18 cellular contexts compared by ENCODE assay signal in genomic region chr2:161400076-161400475, GRCh38. TPM values are rescaled to one million over a fixed set of nuclear protein-coding genes. Genes with fewer than 3 reads are reported as not detected.
DNase-seq lines count a peak whose midpoint lies in the region; ATAC-seq and TF ChIP-seq lines count a peak whose summit lies in the region.
"Had no signal": no experiment of that assay in that cellular context is flagged by ENCODE, and none has a peak within 500 bp of the region (broad histone marks: within the 10 kb centered on the region; RNA-seq: fewer than 3 reads in every experiment).

No MANE protein-coding gene starts in this region.

- H3K9me3 ChIP-seq in IMR-90 (ENCODE audit: control insufficient read depth, insufficient read depth, low read length) (no peaks in the 10 kb centered on the region), mammary epithelial cell (replicated peaks; ENCODE audit: insufficient read depth, low read length) (no peaks in the 10 kb centered on the region), PC-9 (ENCODE audit: insufficient read depth, low read depth) (no peaks in the 10 kb centered on the region)

- H3K18ac ChIP-seq in IMR-90 (ENCODE audit: low read depth, low read length) = no peak overlapping the region

- H3K79me1 ChIP-seq in IMR-90 (ENCODE audit: low read depth in 1 of 2, low read length in 2 of 2) = peaks cover 6 to 8% of the 10 kb centered on the region in 2 experiments; a peak in 1 of 4 replicates

- TF ChIP-seq CTCF in IMR-90 (conservative IDR thresholded peaks at IDR 0.05; ENCODE audit: low read depth, low read length) (no peak), mammary epithelial cell (conservative IDR thresholded peaks at IDR 0.05 in 1 of 2, IDR thresholded peaks at IDR 0.05 in 1 of 2; ENCODE audit: extremely low read depth in 1 of 2, insufficient read depth in 1 of 2, low read depth in 1 of 2, low read length in 2 of 2) (no peak), PC-9 (conservative IDR thresholded peaks at IDR 0.05) (no peak)

- peak; percentile 75 for DNase-seq in ELR (ENCODE audit: low read depth)
- DNase-seq in IMR-90 = peak; percentile 44
- peak; percentile 40 for DNase-seq in mammary epithelial cell
- DNase-seq in iris pigment epithelial cell (ENCODE audit: low read depth) = peak; percentile 55
- DNase-seq in caudate nucleus (lab: John Stamatoyannopoulos, UW) = no peak
- no peak for DNase-seq in GDM1 (lab: John Stamatoyannopoulos, UW)
- no peak for DNase-seq in activated naive CD4-positive, alpha-beta T cell treated with anti-CD3 and anti-CD28 coated beads, Interleukin-2, amount 10 ng/mL, durations not matched to agents 7 days and 5 days
- no peak for DNase-seq in PC-9
- DNase-seq: CD4-positive, CD25-positive, alpha-beta regulatory T cell; DMS79; NCI-H1417; NCI-H1930; NCI-H2171; NCI-H774; SHP77 had no signal

- H2BK20ac ChIP-seq in IMR-90 (ENCODE audit: low read depth, low read length) = no peak overlapping the region

- no peaks in the 10 kb centered on the region for H3K9me1 ChIP-seq in IMR-90 (ENCODE audit: insufficient read depth, low read length)

- H3K14ac ChIP-seq in IMR-90 (replicated peaks; ENCODE audit: low read depth, low read length) = no peak overlapping the region

- no peak overlapping the region for H2AK5ac ChIP-seq in IMR-90 (ENCODE audit: low read depth, low read length)

- H3F3A ChIP-seq in PC-9 (ENCODE audit: insufficient read depth, low read depth) = no peaks in the 10 kb centered on the region

- H3K36me3 ChIP-seq in IMR-90 (ENCODE audit: control insufficient read depth, insufficient read depth, low read length) (peaks cover 15% of the 10 kb centered on the region), mammary epithelial cell (ENCODE audit: insufficient read depth, low read length) (peaks cover 11% of the 10 kb centered on the region), PC-9 (ENCODE audit: low read depth) (no peaks in the 10 kb centered on the region)

- H3K23ac ChIP-seq in IMR-90 (ENCODE audit: low read depth, low read length) = no peak overlapping the region

- H3K27me3 ChIP-seq in IMR-90 (ENCODE audit: control insufficient read depth, insufficient read depth, low read length) (no peaks in the 10 kb centered on the region), mammary epithelial cell (ENCODE audit: insufficient read depth, low read length) (no peaks in the 10 kb centered on the region), PC-9 (ENCODE audit: insufficient read depth, low read depth) (no peaks in the 10 kb centered on the region)

- peaks cover 36% of the 10 kb centered on the region for H3K36me3 Mint-ChIP-seq in activated naive CD4-positive, alpha-beta T cell treated with anti-CD3 and anti-CD28 coated beads, Interleukin-2, amount 10 ng/mL, durations not matched to agents 7 days and 5 days

- H4K20me1 ChIP-seq in IMR-90 (ENCODE audit: insufficient read depth, low read length) = no peaks in the 10 kb centered on the region
- no peaks in the 10 kb centered on the region for H4K20me1 ChIP-seq in mammary epithelial cell (ENCODE audit: insufficient read depth, low read length)
- H4K20me1 ChIP-seq in PC-9 (ENCODE audit: insufficient read depth) = no peaks in the 10 kb centered on the region

- H3K4me1 Mint-ChIP-seq in activated naive CD4-positive, alpha-beta T cell treated with anti-CD3 and anti-CD28 coated beads, Interleukin-2, amount 10 ng/mL, durations not matched to agents 7 days and 5 days = no peaks in the 10 kb centered on the region

- no peaks in the 10 kb centered on the region for H3K9me3 Mint-ChIP-seq in activated naive CD4-positive, alpha-beta T cell treated with anti-CD3 and anti-CD28 coated beads, Interleukin-2, amount 10 ng/mL, durations not matched to agents 7 days and 5 days

- CTCF ChIA-PET in IMR-90 (lab: Yijun Ruan, JAX) (no interaction called here), mammary epithelial cell (lab: Charles Lee; ENCODE audit: low non-redundant PET) (no interaction called here), PC-9 (lab: Charles Lee) (no interaction called here)
- CTCF ChIA-PET in activated naive CD4-positive, alpha-beta T cell treated with anti-CD3 and anti-CD28 coated beads, Interleukin-2, amount 10 ng/mL, durations not matched to agents 7 days and 5 days (lab: Charles Lee) = no interaction called here

- H3K27ac ChIP-seq in IMR-90 (ENCODE audit: insufficient read depth, low read length) (no peak overlapping the region), mammary epithelial cell (ENCODE audit: insufficient read depth, low read depth, low read length) (no peak overlapping the region), caudate nucleus (ENCODE audit: low read depth, low read length) (no peak overlapping the region), PC-9 (no peak overlapping the region)

- WGBS in IMR-90 (ENCODE audit: extremely low coverage in 2 of 2, insufficient read length in 1 of 2), 2 experiments = no CpG with 5 or more reads among the region's 2 CpGs
- 89% methylated on average over 2 of the region's 2 CpGs for WGBS in mammary epithelial cell (ENCODE audit: low coverage, missing lambda C conversion rate)

- no TSS peak for BruUV-seq in IMR-90 (replicated peaks; lab: Mats Ljungman, UMichigan)
- no TSS peak for BruUV-seq in mammary epithelial cell (replicated peaks; lab: Mats Ljungman, UMichigan)
- no TSS peak for BruUV-seq in PC-9 (replicated peaks; lab: Mats Ljungman, UMichigan)

- H2BK5ac ChIP-seq in IMR-90 (ENCODE audit: low read depth, low read length, poor library complexity, severe bottlenecking) = no peak overlapping the region

- H4K91ac ChIP-seq in IMR-90 (ENCODE audit: insufficient read depth, low read depth, low read length) = no peak overlapping the region

- H4K5ac ChIP-seq in IMR-90 (ENCODE audit: low read depth, low read length) = no peak overlapping the region

- no peak for TF ChIP-seq RAD21 in IMR-90 (IDR thresholded peaks at IDR 0.05; ENCODE audit: low read length)

- H3K9ac ChIP-seq in IMR-90 (ENCODE audit: low read depth, low read length) = no peak overlapping the region
- H3K9ac ChIP-seq in mammary epithelial cell (ENCODE audit: insufficient read depth, low read length) = no peak overlapping the region

- H4K8ac ChIP-seq in IMR-90 (ENCODE audit: low read depth in 2 of 2, low read length in 2 of 2) = no peak overlapping the region

- in situ Hi-C loops in IMR-90 (cut with MboI; ENCODE audit: low sequenced_read_pairs) = no loop called here
- in situ Hi-C loops in mammary epithelial cell (cut with MboI; ENCODE audit: low sequenced_read_pairs in 2 of 2) = no loop called here

- no peaks in the 10 kb centered on the region for H3K27me3 Mint-ChIP-seq in activated naive CD4-positive, alpha-beta T cell treated with anti-CD3 and anti-CD28 coated beads, Interleukin-2, amount 10 ng/mL, durations not matched to agents 7 days and 5 days
- H3K27me3 Mint-ChIP-seq: CD4-positive, CD25-positive, alpha-beta regulatory T cell had no signal

- H3K4me3 ChIP-seq in IMR-90 (ENCODE audit: insufficient read depth, low read depth, low read length) (no peak overlapping the region), mammary epithelial cell (replicated peaks in 1 of 3; ENCODE audit: insufficient read depth in 1 of 3, low read depth in 2 of 3, low read length in 3 of 3) (no peak overlapping the region), PC-9 (no peak overlapping the region)
- H3K4me3 ChIP-seq: K562 had no signal

- no peak overlapping the region for H3K4me3 Mint-ChIP-seq in activated naive CD4-positive, alpha-beta T cell treated with anti-CD3 and anti-CD28 coated beads, Interleukin-2, amount 10 ng/mL, durations not matched to agents 7 days and 5 days
- H3K4me3 Mint-ChIP-seq: CD4-positive, CD25-positive, alpha-beta regulatory T cell had no signal

- intact Hi-C loops in IMR-90 (cut with micrococcal nuclease) = no loop called here
- intact Hi-C loops in mammary epithelial cell (cut with micrococcal nuclease) = no loop called here
- intact Hi-C loops in PC-9 (cut with micrococcal nuclease; ENCODE audit: unreplicated experiment) = no loop called here

- H3K79me2 ChIP-seq in mammary epithelial cell (ENCODE audit: insufficient read depth, low read length) = no peaks in the 10 kb centered on the region
- no peaks in the 10 kb centered on the region for H3K79me2 ChIP-seq in PC-9 (ENCODE audit: low read depth)

- H2AK9ac ChIP-seq in IMR-90 (replicated peaks; ENCODE audit: low read depth, low read length, poor library complexity) = no peak overlapping the region

- no peaks in the 10 kb centered on the region for H3K4me1 ChIP-seq in IMR-90 (ENCODE audit: control insufficient read depth, insufficient read depth, low read length)
- H3K4me1 ChIP-seq in mammary epithelial cell (ENCODE audit: insufficient read depth, low read length) = no peaks in the 10 kb centered on the region
- no peaks in the 10 kb centered on the region for H3K4me1 ChIP-seq in PC-9 (replicated peaks; ENCODE audit: insufficient read depth)

- TF ChIP-seq POLR2A in IMR-90 (IDR thresholded peaks at IDR 0.05; ENCODE audit: low read depth, low read length) = no peak

- H2BK120ac ChIP-seq in IMR-90 (ENCODE audit: low read depth, low read length) = no peak overlapping the region

- H2BK15ac ChIP-seq in IMR-90 (ENCODE audit: low read depth, low read length) = no peak overlapping the region

- no peak overlapping the region for H3K27ac Mint-ChIP-seq in activated naive CD4-positive, alpha-beta T cell treated with anti-CD3 and anti-CD28 coated beads, Interleukin-2, amount 10 ng/mL, durations not matched to agents 7 days and 5 days
- H3K27ac Mint-ChIP-seq: CD4-positive, CD25-positive, alpha-beta regulatory T cell had no signal

- no peak for ATAC-seq in IMR-90 (ENCODE audit: low read depth)
- ATAC-seq: K562, Panc1 had no signal

- no peak overlapping the region for H3K56ac ChIP-seq in IMR-90 (ENCODE audit: extremely low read depth, insufficient read depth, low read length)

- dilution Hi-C loops in IMR-90 (cut with HindIII; ENCODE audit: low sequenced_read_pairs, unreplicated experiment) (no loop called here), mammary epithelial cell (cut with HindIII; ENCODE audit: low sequenced_read_pairs) (no loop called here)

- H2AFZ ChIP-seq in IMR-90 (replicated peaks; ENCODE audit: low read length, poor library complexity) (no peak overlapping the region), mammary epithelial cell (ENCODE audit: low read depth, low read length) (no peak overlapping the region), PC-9 (no peak overlapping the region)

- H3K9me2 ChIP-seq in PC-9 (ENCODE audit: insufficient read depth) = no peaks in the 10 kb centered on the region

- POLR2A ChIA-PET in IMR-90 (lab: Charles Lee; ENCODE audit: unreplicated experiment) = no interaction called here
- POLR2A ChIA-PET in PC-9 (lab: Charles Lee; ENCODE audit: unreplicated experiment) = no interaction called here

- H3K4me2 ChIP-seq in IMR-90 (ENCODE audit: low read depth, low read length) = no peak overlapping the region
- no peak overlapping the region for H3K4me2 ChIP-seq in mammary epithelial cell (ENCODE audit: insufficient read depth, low read depth, low read length)
- H3K4me2 ChIP-seq in PC-9 = no peak overlapping the region

- no peak overlapping the region for H3K4ac ChIP-seq in IMR-90 (ENCODE audit: low read depth, low read length)

RNA-seq across cellular contexts. Expression of gene TBR1, which starts 16.0 kb away (rescaled TPM):
- not detected in 2 replicates for total RNA-seq in IMR-90 (2012; rRNA removed)
- polyA plus RNA-seq in IMR-90 (2012; rRNA removed) = 0.06 TPM in 1 of 2 replicates, not detected in the other
- 0.02 TPM in 1 of 2 replicates, not detected in the other for polyA plus RNA-seq in IMR-90 (2012; cell fraction: cytosol; rRNA removed)
- 0.11 and 0.35 TPM in 2 replicates for polyA plus RNA-seq in IMR-90 (2012; cell fraction: nucleus; rRNA removed; ENCODE audit: low replicate concordance)
- total RNA-seq in mammary epithelial cell = under 1 TPM in 1 of 2 donors, not detected in 1; under 0.01 TPM
- not detected for polyA plus RNA-seq in mammary epithelial cell
- not detected for polyA minus RNA-seq in mammary epithelial cell
- not detected in 2 replicates for total RNA-seq in PC-9 (2021)
- total RNA-seq: M059J had no signal
- polyA plus RNA-seq: CD4-positive, CD25-positive, alpha-beta regulatory T cell had no signal

Comparison
In these comparisons a context has a peak if more than half of its experiments do, and no peak if none do; other contexts are left out.
1. DNase-seq: peak in ELR (single experiment), IMR-90 (single experiment), mammary epithelial cell (single experiment) and iris pigment epithelial cell (single experiment); none in caudate nucleus (0 of 61), GDM1 (single experiment), activated naive CD4-positive, alpha-beta T cell treated with anti-CD3 and anti-CD28 coated beads, Interleukin-2, amount 10 ng/mL, durations not matched to agents 7 days and 5 days (single experiment) and PC-9 (0 of 2).